In genomic region chr9:90102292-90102901, GRCh38 we compare ENCODE assay signal across 8 cellular contexts.
DNase-seq lines count a peak whose midpoint lies in the region; ATAC-seq and TF ChIP-seq lines count a peak whose summit lies in the region.

No MANE protein-coding gene starts in this region.

- H4K5ac ChIP-seq in H9 (ENCODE audit: insufficient read length, low read depth, low read length), result no peak overlapping the region

- H3K4me3 Mint-ChIP-seq in H9, result no peak overlapping the region
- H3K4me3 Mint-ChIP-seq in osteocyte (ENCODE audit: unreplicated experiment), result no peak overlapping the region

- H3K9me3 Mint-ChIP-seq in H9 (no peaks in the 10 kb centered on the region), osteocyte (ENCODE audit: unreplicated experiment) (no peaks in the 10 kb centered on the region)

- H3K4me3 ChIP-seq in RWPE2 (ENCODE audit: severe bottlenecking) (no peak overlapping the region), gastroesophageal sphincter (no peak overlapping the region), tibial nerve (no peak overlapping the region)

- H4K91ac ChIP-seq in H9 (ENCODE audit: insufficient read length, low read depth, low read length), result no peak overlapping the region

- H3K79me2 ChIP-seq in H9 (ENCODE audit: insufficient read depth, low read length), result no peaks in the 10 kb centered on the region

- H3K9me3 ChIP-seq in H9 (ENCODE audit: control insufficient read depth, low read depth, low read length) (no peaks in the 10 kb centered on the region), RWPE2 (ENCODE audit: severe bottlenecking) (no peaks in the 10 kb centered on the region), gastroesophageal sphincter (no peaks in the 10 kb centered on the region), tibial nerve (no peaks in the 10 kb centered on the region)

- H4K20me1 ChIP-seq in H9 (ENCODE audit: control insufficient read depth, insufficient read depth, insufficient read length), result no peaks in the 10 kb centered on the region

- H2BK20ac ChIP-seq in H9 (ENCODE audit: low read depth, low read length, poor library complexity, severe bottlenecking), result no peak overlapping the region

- no peak overlapping the region for H3T11ph ChIP-seq in H9 (ENCODE audit: low read length)

- H2BK120ac ChIP-seq in H9 (ENCODE audit: low read depth, low read length, poor library complexity, severe bottlenecking), result no peak overlapping the region

- H2BK12ac ChIP-seq in H9 (ENCODE audit: insufficient read length, low read depth, low read length), result no peak overlapping the region

- H3K23ac ChIP-seq in H9 (ENCODE audit: insufficient read length, low read depth, low read length), result no peak overlapping the region

- no peaks in the 10 kb centered on the region for H3K23me2 ChIP-seq in H9 (ENCODE audit: insufficient read length, low read depth, low read length, poor library complexity, severe bottlenecking)

- H3K4me2 ChIP-seq in H9 (ENCODE audit: insufficient read depth, insufficient read length, low read length), result no peak overlapping the region

- WGBS in H9 (ENCODE audit: extremely low coverage, insufficient read length, low lambda C conversion rate), result no CpG with 5 or more reads among the region's 6 CpGs
- 19% methylated on average over 4 of the region's 6 CpGs; no CpG with 5 or more reads in 1 of the 2 donors for WGBS in gastroesophageal sphincter (ENCODE audit: low coverage in 1 of 2), 2 donors
- 7 to 17% methylated on average over 5 to 6 of the region's 6 CpGs for WGBS in tibial nerve, 2 donors

- H3K27ac Mint-ChIP-seq in H9, result 0 out of 7 replicates have a peak overlapping the region, but pooled peaks of 1 of the 3 experiments have one; percentile 29
- H3K27ac Mint-ChIP-seq in osteocyte (ENCODE audit: unreplicated experiment), result no peak overlapping the region

- no peaks in the 10 kb centered on the region for H3K27me3 ChIP-seq in H9 (ENCODE audit: insufficient read depth, low read length)
- no peaks in the 10 kb centered on the region for H3K27me3 ChIP-seq in RWPE2 (ENCODE audit: insufficient read depth, poor library complexity, severe bottlenecking)
- H3K27me3 ChIP-seq in gastroesophageal sphincter, result no peaks in the 10 kb centered on the region
- no peaks in the 10 kb centered on the region for H3K27me3 ChIP-seq in tibial nerve

- H3K36me3 ChIP-seq in RWPE2 (ENCODE audit: low read depth) (no peaks in the 10 kb centered on the region), gastroesophageal sphincter (no peaks in the 10 kb centered on the region), tibial nerve (no peaks in the 10 kb centered on the region)

- peaks cover 2 to 3% of the 10 kb centered on the region in 2 experiments; a peak in 2 of 4 replicates for H3K4me1 Mint-ChIP-seq in H9
- no peaks in the 10 kb centered on the region for H3K4me1 Mint-ChIP-seq in osteocyte (ENCODE audit: unreplicated experiment)

- no peak overlapping the region for H3K27ac ChIP-seq in H9 (ENCODE audit: insufficient read length, low read depth, low read length)
- no peak overlapping the region for H3K27ac ChIP-seq in RWPE2 (ENCODE audit: poor library complexity, severe bottlenecking)
- H3K27ac ChIP-seq in gastroesophageal sphincter, result no peak overlapping the region
- H3K27ac ChIP-seq in tibial nerve, result no peak overlapping the region

- no peak overlapping the region for H2AK5ac ChIP-seq in H9 (ENCODE audit: insufficient read length, low read length)

- no peak for TF ChIP-seq POLR2A in gastroesophageal sphincter (IDR thresholded peaks at IDR 0.05)
- no peak for TF ChIP-seq POLR2A in tibial nerve (IDR thresholded peaks at IDR 0.05)

- no peak for TF ChIP-seq EP300 in gastroesophageal sphincter (IDR thresholded peaks at IDR 0.05)
- no peak for TF ChIP-seq EP300 in tibial nerve (IDR thresholded peaks at IDR 0.05)

- no peak overlapping the region for H3K9ac ChIP-seq in H9 (ENCODE audit: extremely low read depth, insufficient read length, low read length)

- no peak overlapping the region for H3K56ac ChIP-seq in H9 (ENCODE audit: insufficient read length, low read depth, low read length)

- H3K4ac ChIP-seq in H9 (ENCODE audit: low read depth, low read length), result no peak overlapping the region

- peak; percentile 90 for TF ChIP-seq CTCF in H9 (conservative IDR thresholded peaks at IDR 0.05)
- TF ChIP-seq CTCF in RWPE2 (IDR thresholded peaks at IDR 0.05; ENCODE audit: poor library complexity, severe bottlenecking), result peak; percentile 86
- TF ChIP-seq CTCF in gastroesophageal sphincter (IDR thresholded peaks at IDR 0.05), result peak; percentile 74 to 92 (median 88)
- peak; percentile 78 for TF ChIP-seq CTCF in osteocyte (IDR thresholded peaks at IDR 0.05)
- peak; percentile 63 to 88 (median 81) for TF ChIP-seq CTCF in tibial nerve (IDR thresholded peaks at IDR 0.05)

- H3K4me1 ChIP-seq in H9 (ENCODE audit: insufficient read depth, low read length) (no peaks in the 10 kb centered on the region), RWPE2 (ENCODE audit: insufficient read depth, poor library complexity, severe bottlenecking) (peaks cover 6% of the 10 kb centered on the region), gastroesophageal sphincter (peaks cover 0 to 22% (median 3%) of the 10 kb centered on the region in 3 donors), tibial nerve (peaks cover 0 to 6% (median 0%) of the 10 kb centered on the region in 4 donors)

- H3K27me3 Mint-ChIP-seq in H9 (ENCODE audit: low read depth) (no peaks in the 10 kb centered on the region), osteocyte (ENCODE audit: unreplicated experiment) (peaks cover 7% of the 10 kb centered on the region)

- H3K79me1 ChIP-seq in H9 (ENCODE audit: insufficient read depth, low read depth, low read length, poor library complexity, severe bottlenecking), result no peaks in the 10 kb centered on the region

- H2BK15ac ChIP-seq in H9 (ENCODE audit: low read depth, low read length), result no peak overlapping the region

- no peak overlapping the region for H2BK5ac ChIP-seq in H9 (ENCODE audit: insufficient read length, low read length)

- H4K8ac ChIP-seq in H9 (replicated peaks; ENCODE audit: insufficient read length, low read depth, low read length), result no peak overlapping the region

- H3K18ac ChIP-seq in H9 (ENCODE audit: insufficient read length, low read depth, low read length), result no peak overlapping the region

- DNase-seq in ELF-1 (ENCODE audit: low read depth, low spot score), result peak; percentile 81
- DNase-seq in H9, result peak; percentile 90
- DNase-seq in M059J (ENCODE audit: low read depth), result peak; percentile 85
- DNase-seq in RWPE2 (ENCODE audit: low spot score), result peak; percentile 85
- DNase-seq in activated gamma-delta T cell treated with anti-CD3 and anti-CD28 coated beads, Interleukin-2, amount 50 U/mL, for 16 hours (ENCODE audit: low read depth), result peak; percentile 43
- DNase-seq in osteocyte (ENCODE audit: extremely low spot score, unreplicated experiment), result no peak
- peak; percentile 43 to 74 for DNase-seq in tibial nerve (ENCODE audit: low spot score in 2 of 2)

- H3K36me3 Mint-ChIP-seq in H9 (ENCODE audit: insufficient read depth in 1 of 3, low read depth in 3 of 3) (no peaks in the 10 kb centered on the region), osteocyte (ENCODE audit: unreplicated experiment) (no peaks in the 10 kb centered on the region)

- no peak overlapping the region for H3K14ac ChIP-seq in H9 (ENCODE audit: insufficient read depth, low read length)

- ATAC-seq in RWPE2 (ENCODE audit: low read depth), result peak; percentile 97
- peak; percentile 90 for ATAC-seq in gastroesophageal sphincter

- no peak overlapping the region for H2AFZ ChIP-seq in H9 (ENCODE audit: low read length)
